In genomic region chr15:39167114-39168058, GRCh38 we compare ENCODE assay signal across 21 cellular contexts.
A peak's percentile ranks its signal among the peaks of the same experiment; 100 is the strongest.
DNase-seq lines count a peak whose midpoint lies in the region; ATAC-seq, FAIRE-seq and TF ChIP-seq lines count a peak whose summit lies in the region.
"Had no signal": no experiment of that assay in that cellular context is flagged by ENCODE, and none has a peak within 500 bp of the region (broad histone marks: within the 10 kb centered on the region; RNA-seq: fewer than 3 reads in every experiment).

No MANE protein-coding gene starts in this region.

- peaks cover 12% of the 10 kb centered on the region for H3K9me3 Mint-ChIP-seq in HFFc6

- H3K9me3 ChIP-seq in esophagus muscularis mucosa, result peaks cover 0 to 3% (median 0%) of the 10 kb centered on the region in 4 donors
- H3K9me3 ChIP-seq in gastrocnemius medialis, result no peaks in the 10 kb centered on the region
- H3K9me3 ChIP-seq in small intestine (ENCODE audit: control insufficient read depth, low read depth), result no peaks in the 10 kb centered on the region

- no peaks in the 10 kb centered on the region for H3K27me3 ChIP-seq in esophagus muscularis mucosa
- no peaks in the 10 kb centered on the region for H3K27me3 ChIP-seq in gastrocnemius medialis
- no peaks in the 10 kb centered on the region for H3K27me3 ChIP-seq in small intestine (ENCODE audit: control insufficient read depth in 2 of 2, insufficient read depth in 2 of 2, low read length in 2 of 2)
- H3K27me3 ChIP-seq: dorsolateral prefrontal cortex had no signal

- in situ Hi-C loops in gastrocnemius medialis (cut with MboI; ENCODE audit: low sequenced_read_pairs in 4 of 4), result loop anchor here in 2 of 4 donors (10.0 to 25.0 kb wide), 2 partner anchors 407 to 420 kb away; partner anchors contain the start of gene THBS1 (in 1 of the 2)

- no peak overlapping the region for H3K4me3 ChIP-seq in esophagus muscularis mucosa
- H3K4me3 ChIP-seq in gastrocnemius medialis, result no peak overlapping the region
- no peak overlapping the region for H3K4me3 ChIP-seq in small intestine (ENCODE audit: low read depth in 1 of 2, low read length in 2 of 2)
- H3K4me3 ChIP-seq: dorsolateral prefrontal cortex had no signal

- intact Hi-C loops in esophagus muscularis mucosa (cut with DNase I) (loop anchor here (5.0 kb wide), 1 partner anchor 35 kb away; no protein-coding TSS in a partner anchor), gastrocnemius medialis (cut with DNase I; ENCODE audit: low total_unique reads) (no loop called here), head of caudate nucleus (cut with DNase I) (no loop called here)

- no peak for TF ChIP-seq POLR2A in esophagus muscularis mucosa (IDR thresholded peaks at IDR 0.05; ENCODE audit: low read depth)
- no peak for TF ChIP-seq POLR2A in gastrocnemius medialis (IDR thresholded peaks at IDR 0.05)

- H3K27ac ChIP-seq in esophagus muscularis mucosa (replicated peaks in 1 of 4), result peak overlapping the region; percentile 26 to 76 (median 48)
- H3K27ac ChIP-seq in gastrocnemius medialis, result peak overlapping the region in 1 of 4 donors; percentile 56
- H3K27ac ChIP-seq in small intestine (ENCODE audit: low read depth in 1 of 2, low read length in 1 of 2), result peak overlapping the region in 1 of 2 donors; percentile 5
- H3K27ac ChIP-seq: dorsolateral prefrontal cortex had no signal

- peak overlapping the region; percentile 4; the same call in 1 of the 2 replicates for H3K27ac Mint-ChIP-seq in HFFc6
- H3K27ac Mint-ChIP-seq: activated CD8-positive, alpha-beta memory T cell treated with anti-CD3 and anti-CD28 coated beads, Interleukin-2, amount 10 ng/mL, durations not matched to agents 7 days and 5 days; activated T-helper 17 cell treated with anti-CD3 and anti-CD28 coated beads, Interleukin-2, amount 50 U/mL, for 72 hours; CD4-positive, CD25-positive, alpha-beta regulatory T cell; IgD-negative memory B cell; T-cell had no signal

- ATAC-seq in left lobe of liver (peak; percentile 48), gastrocnemius medialis (peak; percentile 67 to 79)
- ATAC-seq: activated CD8-positive, alpha-beta memory T cell treated with anti-CD3 and anti-CD28 coated beads, Interleukin-2, amount 10 ng/mL, durations not matched to agents 7 days and 5 days; activated T-helper 17 cell treated with anti-CD3 and anti-CD28 coated beads, Interleukin-2, amount 50 U/mL, for 72 hours; T-cell had no signal

- no peak overlapping the region for H3K4me3 Mint-ChIP-seq in HFFc6
- H3K4me3 Mint-ChIP-seq: activated CD8-positive, alpha-beta memory T cell treated with anti-CD3 and anti-CD28 coated beads, Interleukin-2, amount 10 ng/mL, durations not matched to agents 7 days and 5 days; activated T-helper 17 cell treated with anti-CD3 and anti-CD28 coated beads, Interleukin-2, amount 50 U/mL, for 72 hours; CD4-positive, CD25-positive, alpha-beta regulatory T cell; IgD-negative memory B cell; T-cell had no signal

- no peak for DNase-seq in HFFc6
- no peak for DNase-seq in esophagus muscularis mucosa (ENCODE audit: extremely low spot score)
- DNase-seq in left lobe of liver (ENCODE audit: low spot score), result no peak
- no peak for DNase-seq in gastrocnemius medialis
- no peak for DNase-seq in head of caudate nucleus
- DNase-seq in small intestine, result no peak
- DNase-seq in D341Med (ENCODE audit: low spot score), result no peak
- no peak for DNase-seq in NCI-H510A treated with DMSO at 0.1 percent for 48 hours (lab: John Stamatoyannopoulos, UW)
- DNase-seq: activated CD4-positive, alpha-beta T cell treated with anti-CD3 and anti-CD28 coated beads for 4 hours; activated CD8-positive, alpha-beta memory T cell treated with anti-CD3 and anti-CD28 coated beads, Interleukin-2, amount 10 ng/mL, durations not matched to agents 7 days and 5 days; CD4-positive, CD25-positive, alpha-beta regulatory T cell; dorsolateral prefrontal cortex; GDM1; glutamatergic neuron; NCI-H146; NCI-H69; stimulated activated CD4-positive, alpha-beta T cell treated with anti-CD3 and anti-CD28 coated beads, Interleukin-15, amount 100 ng/mL, for 24 hours; T-cell had no signal

- H3K27me3 Mint-ChIP-seq in HFFc6 (ENCODE audit: insufficient read depth), result no peaks in the 10 kb centered on the region; the same call in 1 of the 2 replicates

- H3K36me3 Mint-ChIP-seq in HFFc6 (ENCODE audit: low read depth), result peaks cover 34% of the 10 kb centered on the region
- H3K36me3 Mint-ChIP-seq: CD4-positive, CD25-positive, alpha-beta regulatory T cell; IgD-negative memory B cell; T-cell had no signal

- TF ChIP-seq EP300 in esophagus muscularis mucosa (IDR thresholded peaks at IDR 0.05), result no peak

- TF ChIP-seq CTCF in HFFc6 (IDR thresholded peaks at IDR 0.05), result no peak
- TF ChIP-seq CTCF in esophagus muscularis mucosa (IDR thresholded peaks at IDR 0.05), result no peak
- TF ChIP-seq CTCF in gastrocnemius medialis (IDR thresholded peaks at IDR 0.05 in 4 of 5, conservative IDR thresholded peaks at IDR 0.05 in 1 of 5), result no peak

- FAIRE-seq in small intestine (lab: Jason Lieb, UNC), result no peak
- FAIRE-seq: TTC549 had no signal

- H3K36me3 ChIP-seq in esophagus muscularis mucosa, result no peaks in the 10 kb centered on the region
- H3K36me3 ChIP-seq in gastrocnemius medialis, result no peaks in the 10 kb centered on the region
- H3K36me3 ChIP-seq in small intestine (ENCODE audit: control insufficient read depth in 2 of 2, insufficient read depth in 2 of 2, low read length in 2 of 2), result no peaks in the 10 kb centered on the region

- 60% methylated on average over 5 of the region's 5 CpGs for WGBS in esophagus muscularis mucosa
- 68 to 70% (median 69%) methylated on average over 5 of the region's 5 CpGs for WGBS in small intestine, 3 donors

- H3K4me1 ChIP-seq in esophagus muscularis mucosa (peaks cover 14 to 39% (median 25%) of the 10 kb centered on the region in 4 donors), gastrocnemius medialis (no peaks in the 10 kb centered on the region), small intestine (ENCODE audit: control insufficient read depth in 2 of 2, insufficient read depth in 1 of 2, low read depth in 1 of 2, low read length in 1 of 2) (no peaks in the 10 kb centered on the region)

- peaks cover 64% of the 10 kb centered on the region for H3K4me1 Mint-ChIP-seq in HFFc6 (ENCODE audit: low read depth)
- H3K4me1 Mint-ChIP-seq: activated T-helper 17 cell treated with anti-CD3 and anti-CD28 coated beads, Interleukin-2, amount 50 U/mL, for 72 hours; CD4-positive, CD25-positive, alpha-beta regulatory T cell; IgD-negative memory B cell; T-cell had no signal
